In the genomic region with DNA sequence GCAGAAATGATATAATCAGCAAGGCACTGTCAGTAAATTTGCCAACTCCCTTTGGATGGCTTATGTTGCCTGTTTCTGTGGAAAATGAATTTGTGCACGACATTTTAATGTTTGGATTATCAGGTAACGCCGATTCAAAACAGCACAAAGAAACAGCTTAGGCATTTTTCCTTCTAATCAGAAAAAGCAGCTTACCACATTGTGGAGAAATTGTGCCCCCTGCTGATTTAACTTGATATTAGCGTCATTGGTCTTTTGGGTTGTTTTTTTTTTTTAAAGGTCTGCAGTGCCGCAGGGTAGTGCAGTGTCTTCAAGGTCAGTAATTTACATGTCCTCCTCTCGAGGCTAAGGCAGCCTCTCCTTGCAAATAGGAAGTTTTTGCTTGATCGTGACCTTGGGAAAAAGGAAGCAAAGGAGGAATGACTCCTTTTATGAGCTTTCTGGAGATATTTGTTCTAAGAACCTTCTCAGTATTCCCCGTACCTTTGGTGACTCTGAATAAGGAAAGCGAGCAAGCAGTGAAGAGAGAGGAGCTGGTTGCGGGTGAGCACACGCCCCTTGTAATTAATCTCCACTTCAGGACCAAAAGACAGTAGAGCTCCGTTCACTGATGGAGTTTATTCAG, we compare ENCODE assay signal across 8 cellular contexts.
DNase-seq lines count a peak whose midpoint lies in the region; ATAC-seq and TF ChIP-seq lines count a peak whose summit lies in the region.

No MANE protein-coding gene starts in this region.

- H3K27me3 ChIP-seq in SJCRH30 (peaks cover 2% of the 10 kb centered on the region; the same call in 1 of the 2 replicates), dorsolateral prefrontal cortex (no peaks in the 10 kb centered on the region)

- peak; percentile 31 for ATAC-seq in GM21367 (IDR thresholded peaks at IDR 0.05; ENCODE audit: unreplicated experiment)

- peak; percentile 63 to 85 (median 76) for TF ChIP-seq CTCF in dorsolateral prefrontal cortex (IDR thresholded peaks at IDR 0.05 in 54 of 56, conservative IDR thresholded peaks at IDR 0.05 in 2 of 56; ENCODE audit: low read depth in 1 of 56, partially characterized antibody in 56 of 56)

- peak overlapping the region; percentile 12; the same call in 1 of the 2 replicates for H3K4me3 ChIP-seq in SJCRH30
- H3K4me3 ChIP-seq in dorsolateral prefrontal cortex, result peak overlapping the region in 56 of 59 donors; percentile 1 to 61 (median 37)

- H3K36me3 ChIP-seq in SJCRH30, result no peaks in the 10 kb centered on the region

- peak; percentile 70 for DNase-seq in DMS53 treated with DMSO at 0.1 percent for 48 hours (lab: John Stamatoyannopoulos, UW; ENCODE audit: unreplicated experiment)
- peak; percentile 87 for DNase-seq in NCI-H128 (lab: John Stamatoyannopoulos, UW; ENCODE audit: unreplicated experiment)
- peak; percentile 49 to 85 for DNase-seq in SJCRH30
- no peak for DNase-seq in dorsolateral prefrontal cortex
- DNase-seq in medulla oblongata (ENCODE audit: extremely low spot score), result peak; percentile 87
- DNase-seq in occipital lobe (lab: John Stamatoyannopoulos, UW), result no peak
- DNase-seq in cortex of kidney (lab: John Stamatoyannopoulos, UW), result no peak

- H3K27ac ChIP-seq in SJCRH30, result no peak overlapping the region
- H3K27ac ChIP-seq in dorsolateral prefrontal cortex, result peak overlapping the region in 34 of 59 donors; percentile 4 to 66 (median 41)

- H3K4me1 ChIP-seq in SJCRH30, result no peaks in the 10 kb centered on the region; the same call in 1 of the 2 replicates

- intact Hi-C loops in dorsolateral prefrontal cortex (cut with DNase I), result loop anchor here (2.0 to 5.0 kb wide), 2 partner anchors 89 to 791 kb away; a partner anchor contains a TSS

- no peaks in the 10 kb centered on the region for H3K9me3 ChIP-seq in SJCRH30 (replicated peaks)

Comparison
In these comparisons a context has a peak if more than half of its experiments do, and no peak if none do; other contexts are left out.
1. DNase-seq: peak in DMS53 treated with DMSO at 0.1 percent for 48 hours (single experiment), NCI-H128 (single experiment), SJCRH30 (2 of 2) and medulla oblongata (single experiment); none in dorsolateral prefrontal cortex (0 of 10), occipital lobe (single experiment) and cortex of kidney (single experiment).